ENCODE assay signal across 33 cellular contexts in genomic region chr7:79425665-79426064, GRCh38. TPM values are rescaled to one million over a fixed set of nuclear protein-coding genes. Genes with fewer than 3 reads are reported as not detected.
"Had no signal": no experiment of that assay in that cellular context is flagged by ENCODE, and none has a peak within 500 bp of the region (broad histone marks: within the 10 kb centered on the region; RNA-seq: fewer than 3 reads in every experiment).

No MANE protein-coding gene starts in this region.

- H3K4me3 ChIP-seq: SJCRH30, SK-N-MC had no signal

- H3K9me3 Mint-ChIP-seq: activated CD4-positive, alpha-beta T cell treated with anti-CD3 and anti-CD28 coated beads, Interleukin-2, amount 10 ng/mL, durations not matched to agents 24 days and 14 days; activated CD8-positive, alpha-beta T cell treated with anti-CD3 and anti-CD28 coated beads for 36 hours; activated naive CD4-positive, alpha-beta T cell treated with anti-CD3 and anti-CD28 coated beads, Interleukin-2, amount 50 U/mL, for 24 hours; activated naive CD8-positive, alpha-beta T cell treated with anti-CD3 and anti-CD28 coated beads, Interleukin-2, amount 10 ng/mL, durations not matched to agents 7 days and 5 days; activated T-cell treated with anti-CD3 and anti-CD28 coated beads, Interleukin-2, amount 50 U/mL, for 24 hours; activated T-helper 2 cell treated with anti-CD3 and anti-CD28 coated beads, Interferon-gamma antibody, Interleukin-2, Interleukin-4, amounts not matched to agents 10 μg/mL and 5 μg/mL and 100 μg/mL, durations not matched to agents 14 hours and 24 hours and 36 hours; brain had no signal

- H3K27me3 ChIP-seq: SJCRH30 had no signal

- H3K4me1 ChIP-seq: SJCRH30 had no signal

- ATAC-seq: activated CD8-positive, alpha-beta T cell treated with anti-CD3 and anti-CD28 coated beads for 36 hours; Panc1 had no signal

- H3K36me3 ChIP-seq: SJCRH30, WERI-Rb-1 had no signal

- H3K27ac ChIP-seq: SJCRH30, SK-N-MC, WERI-Rb-1 had no signal

- H3K4me1 Mint-ChIP-seq: activated CD4-positive, alpha-beta T cell treated with anti-CD3 and anti-CD28 coated beads, Interleukin-2, amount 10 ng/mL, durations not matched to agents 24 days and 14 days; activated naive CD4-positive, alpha-beta T cell treated with anti-CD3 and anti-CD28 coated beads, Interleukin-2, amount 50 U/mL, for 24 hours; activated naive CD8-positive, alpha-beta T cell treated with anti-CD3 and anti-CD28 coated beads, Interleukin-2, amount 10 ng/mL, durations not matched to agents 7 days and 5 days; IgD-negative memory B cell had no signal

- H3K27me3 Mint-ChIP-seq: activated CD4-positive, alpha-beta T cell treated with anti-CD3 and anti-CD28 coated beads, Interleukin-2, amount 10 ng/mL, durations not matched to agents 24 days and 14 days; activated CD8-positive, alpha-beta T cell treated with anti-CD3 and anti-CD28 coated beads for 36 hours; activated naive CD4-positive, alpha-beta T cell treated with anti-CD3 and anti-CD28 coated beads, Interleukin-2, amount 50 U/mL, for 24 hours; activated naive CD8-positive, alpha-beta T cell treated with anti-CD3 and anti-CD28 coated beads, Interleukin-2, amount 10 ng/mL, durations not matched to agents 7 days and 5 days; activated T-cell treated with anti-CD3 and anti-CD28 coated beads, Interleukin-2, amount 50 U/mL, for 24 hours; brain; IgD-negative memory B cell had no signal

- FAIRE-seq: astrocyte, bronchial epithelial cell had no signal

- H3K9me3 ChIP-seq: SJCRH30 had no signal

- H3K4me3 Mint-ChIP-seq: activated CD4-positive, alpha-beta T cell treated with anti-CD3 and anti-CD28 coated beads, Interleukin-2, amount 10 ng/mL, durations not matched to agents 24 days and 14 days; activated CD8-positive, alpha-beta T cell treated with anti-CD3 and anti-CD28 coated beads for 36 hours; activated naive CD4-positive, alpha-beta T cell treated with anti-CD3 and anti-CD28 coated beads, Interleukin-2, amount 50 U/mL, for 24 hours; activated naive CD8-positive, alpha-beta T cell treated with anti-CD3 and anti-CD28 coated beads, Interleukin-2, amount 10 ng/mL, durations not matched to agents 7 days and 5 days; activated T-cell treated with anti-CD3 and anti-CD28 coated beads, Interleukin-2, amount 50 U/mL, for 24 hours; brain; IgD-negative memory B cell had no signal

- H3K36me3 Mint-ChIP-seq: activated naive CD4-positive, alpha-beta T cell treated with anti-CD3 and anti-CD28 coated beads, Interleukin-2, amount 50 U/mL, for 24 hours; activated naive CD8-positive, alpha-beta T cell treated with anti-CD3 and anti-CD28 coated beads, Interleukin-2, amount 10 ng/mL, durations not matched to agents 7 days and 5 days; brain; IgD-negative memory B cell had no signal

- H3K27ac Mint-ChIP-seq: activated CD4-positive, alpha-beta T cell treated with anti-CD3 and anti-CD28 coated beads, Interleukin-2, amount 10 ng/mL, durations not matched to agents 24 days and 14 days; activated CD8-positive, alpha-beta T cell treated with anti-CD3 and anti-CD28 coated beads for 36 hours; activated naive CD4-positive, alpha-beta T cell treated with anti-CD3 and anti-CD28 coated beads, Interleukin-2, amount 50 U/mL, for 24 hours; activated naive CD8-positive, alpha-beta T cell treated with anti-CD3 and anti-CD28 coated beads, Interleukin-2, amount 10 ng/mL, durations not matched to agents 7 days and 5 days; activated T-cell treated with anti-CD3 and anti-CD28 coated beads, Interleukin-2, amount 50 U/mL, for 24 hours; activated T-helper 2 cell treated with anti-CD3 and anti-CD28 coated beads, Interferon-gamma antibody, Interleukin-2, Interleukin-4, amounts not matched to agents 10 μg/mL and 5 μg/mL and 100 μg/mL, durations not matched to agents 14 hours and 24 hours and 36 hours; brain; IgD-negative memory B cell had no signal

- DNase-seq: activated CD4-positive, alpha-beta T cell treated with anti-CD3 and anti-CD28 coated beads, Interleukin-2, amount 10 ng/mL, durations not matched to agents 24 days and 14 days; activated CD4-positive, alpha-beta T cell treated with anti-CD3 and anti-CD28 coated beads, Interleukin-2, amount 50 U/mL, for 4 hours; activated CD8-positive, alpha-beta T cell treated with anti-CD3 and anti-CD28 coated beads for 36 hours; activated gamma-delta T cell; activated naive CD4-positive, alpha-beta T cell treated with Interleukin-2 at 50 U/mL for 16 hours; activated naive CD8-positive, alpha-beta T cell treated with anti-CD3 and anti-CD28 coated beads, Interleukin-2, amount 10 ng/mL, durations not matched to agents 7 days and 5 days; activated T-cell treated with anti-CD3 and anti-CD28 coated beads, Interleukin-2, amount 50 U/mL, for 24 hours; Karpas-422; KBM-7; NCI-H1092; NCI-H1436 treated with DMSO at 0.1 percent for 48 hours; NCI-H187; NCI-H2029 treated with DMSO at 0.1 percent for 48 hours; NCI-H2107; NCI-H2171 treated with DMSO at 0.1 percent for 48 hours; NCI-H2227 treated with DMSO at 0.1 percent for 48 hours; NCI-H446; NCI-H510A treated with DMSO at 0.1 percent for 48 hours; NCI-H526 treated with DMSO at 0.1 percent for 48 hours; NCI-H774; SHP77; SJCRH30; T1000; WERI-Rb-1 had no signal

RNA-seq across cellular contexts. Expression of gene MAGI2, which starts 27.8 kb away (rescaled TPM):
- total RNA-seq: T-helper 2 cell treated with Interferon-gamma antibody and Interleukin-4, amounts not matched to agents 100 ng/mL and 5 ng/mL, for 36 hours had no signal
- polyA plus RNA-seq: IgD-negative memory B cell had no signal
